In the genomic region with DNA sequence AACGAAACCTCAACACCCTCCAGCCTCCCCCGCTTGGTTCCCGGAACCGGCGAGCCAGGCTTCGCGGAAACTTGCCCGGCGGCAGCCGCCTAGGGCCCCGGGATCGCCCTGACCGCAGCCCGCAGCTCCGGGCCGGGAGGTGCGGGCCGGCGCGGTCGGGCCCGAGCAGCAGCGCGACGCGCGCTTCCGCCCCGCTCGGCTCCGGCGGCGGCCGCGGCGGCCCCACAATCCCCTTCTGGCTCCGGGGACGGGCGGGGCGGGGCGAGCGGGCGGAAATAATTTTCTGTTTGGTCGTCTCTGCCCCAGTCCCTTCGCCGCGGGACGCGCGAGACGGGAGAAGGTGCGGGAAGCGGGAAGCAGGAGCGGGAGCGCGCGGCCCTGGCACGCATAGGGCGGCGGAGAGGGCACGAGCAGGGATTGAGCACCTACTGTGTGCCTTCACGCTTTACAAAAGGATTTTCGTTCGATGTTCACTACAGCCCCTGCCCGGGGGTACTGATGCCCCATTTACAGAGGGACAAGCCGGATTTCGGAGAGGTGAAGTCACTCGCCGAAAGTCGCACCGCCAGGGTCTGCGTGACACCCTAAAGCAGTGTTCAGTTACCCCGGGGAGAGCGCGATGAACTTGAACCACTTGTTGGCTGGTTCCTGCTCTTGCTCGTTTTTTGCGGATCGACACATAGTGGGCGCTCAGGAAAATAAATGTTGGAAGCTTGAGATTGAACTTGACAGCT, we compare ENCODE assay signal across 8 cellular contexts. TPM values are rescaled to one million over a fixed set of nuclear protein-coding genes. Genes with fewer than 3 reads are reported as not detected.
A peak's percentile ranks its signal among the peaks of the same experiment; 100 is the strongest.
DNase-seq lines count a peak whose midpoint lies in the region; ATAC-seq and TF ChIP-seq lines count a peak whose summit lies in the region.

No MANE protein-coding gene starts in this region.

- TF ChIP-seq CTCF in CD14-positive monocyte (IDR thresholded peaks at IDR 0.05) (no peak), Loucy (conservative IDR thresholded peaks at IDR 0.05; ENCODE audit: low read length) (no peak)

- H3K4me1 Mint-ChIP-seq in CD14-positive monocyte, result peaks cover 59% of the 10 kb centered on the region
- H3K4me1 Mint-ChIP-seq in activated naive CD4-positive, alpha-beta T cell treated with anti-CD3 and anti-CD28 coated beads, Interleukin-2, amount 50 U/mL, for 24 hours, result peaks cover 39% of the 10 kb centered on the region

- H4K20me1 ChIP-seq in Loucy (ENCODE audit: insufficient read depth, low read length, poor library complexity, severe bottlenecking), result peaks cover 16% of the 10 kb centered on the region

- H3K36me3 Mint-ChIP-seq in CD14-positive monocyte, result peaks cover 4 to 5% of the 10 kb centered on the region in 2 donors
- peaks cover 6% of the 10 kb centered on the region for H3K36me3 Mint-ChIP-seq in activated naive CD4-positive, alpha-beta T cell treated with anti-CD3 and anti-CD28 coated beads, Interleukin-2, amount 50 U/mL, for 24 hours

- in situ Hi-C loops in SK-MEL-5 (cut with HindIII; ENCODE audit: low pct_unique_long_range_greater_than_20kb, low sequenced_read_pairs), result no loop called here

- H3K4me3 Mint-ChIP-seq in CD14-positive monocyte, result peak overlapping the region; percentile 94 to 98
- peak overlapping the region; percentile 97 for H3K4me3 Mint-ChIP-seq in activated naive CD4-positive, alpha-beta T cell treated with anti-CD3 and anti-CD28 coated beads, Interleukin-2, amount 50 U/mL, for 24 hours

- intact Hi-C loops in CD14-positive monocyte (cut with micrococcal nuclease), result loop anchor here (5.0 to 10.0 kb wide), 2 partner anchors 100 to 162 kb away; no protein-coding TSS in a partner anchor

- H3K4me3 ChIP-seq in Loucy (ENCODE audit: low read length, poor library complexity, severe bottlenecking), result peak overlapping the region; percentile 99

- no peaks in the 10 kb centered on the region for H3K27me3 ChIP-seq in Loucy (ENCODE audit: insufficient read depth, low read length, poor library complexity, severe bottlenecking)

- DNase-seq in CD14-positive monocyte (ENCODE audit: low spot score) (peak; percentile 77), SK-MEL-5 (ENCODE audit: low read depth, low spot score) (peak; percentile 80), globus pallidus (ENCODE audit: low spot score) (peak; percentile 75), nucleus accumbens (lab: John Stamatoyannopoulos, UW) (peak in 53 of 56 donors; percentile 34 to 90 (median 69)), substantia nigra (lab: John Stamatoyannopoulos, UW) (peak in 47 of 49 donors; percentile 26 to 91 (median 68))

- H3K4me1 ChIP-seq in Loucy (ENCODE audit: insufficient read depth, low read length, poor library complexity, severe bottlenecking), result peaks cover 32% of the 10 kb centered on the region

- H3K79me2 ChIP-seq in Loucy (ENCODE audit: insufficient read depth, low read length), result peaks cover 38% of the 10 kb centered on the region

- H3K9me3 Mint-ChIP-seq in CD14-positive monocyte, result peaks cover 0 to 5% (median 0%) of the 10 kb centered on the region in 7 donors
- no peaks in the 10 kb centered on the region for H3K9me3 Mint-ChIP-seq in activated naive CD4-positive, alpha-beta T cell treated with anti-CD3 and anti-CD28 coated beads, Interleukin-2, amount 50 U/mL, for 24 hours

- peak overlapping the region; percentile 83 for H3K27ac ChIP-seq in substantia nigra (ENCODE audit: low read depth, low read length, poor library complexity, severe bottlenecking)

- peak overlapping the region; percentile 92 for H3K4me2 ChIP-seq in Loucy (ENCODE audit: low read depth, low read length, poor library complexity, severe bottlenecking)

- peaks cover 18 to 25% (median 20%) of the 10 kb centered on the region in 3 donors for H3K27me3 Mint-ChIP-seq in CD14-positive monocyte (ENCODE audit: low read depth in 3 of 3)
- H3K27me3 Mint-ChIP-seq in activated naive CD4-positive, alpha-beta T cell treated with anti-CD3 and anti-CD28 coated beads, Interleukin-2, amount 50 U/mL, for 24 hours, result no peaks in the 10 kb centered on the region

- peak overlapping the region; percentile 76 for H2AFZ ChIP-seq in Loucy (ENCODE audit: low read length)

- H3F3A ChIP-seq in Loucy (ENCODE audit: low read depth), result peaks cover 7% of the 10 kb centered on the region

- no peaks in the 10 kb centered on the region for H3K9me2 ChIP-seq in Loucy (replicated peaks; ENCODE audit: low read depth, low read length)

- H3K9ac ChIP-seq in Loucy (ENCODE audit: low read depth, low read length, poor library complexity, severe bottlenecking), result peak overlapping the region; percentile 99

- peak overlapping the region; percentile 97 to 100 (median 100) for H3K27ac Mint-ChIP-seq in CD14-positive monocyte
- peak overlapping the region; percentile 100 for H3K27ac Mint-ChIP-seq in activated naive CD4-positive, alpha-beta T cell treated with anti-CD3 and anti-CD28 coated beads, Interleukin-2, amount 50 U/mL, for 24 hours

- no peaks in the 10 kb centered on the region for H3K9me3 ChIP-seq in Loucy (ENCODE audit: insufficient read depth, low read depth, low read length)

- H3K36me3 ChIP-seq in Loucy (ENCODE audit: insufficient read depth, low read length), result no peaks in the 10 kb centered on the region

- ATAC-seq in GM19452 (IDR thresholded peaks at IDR 0.05; ENCODE audit: unreplicated experiment), result peak; percentile 29

RNA-seq across cellular contexts. Expression of a gene that starts 2.7 kb away (rescaled TPM):
- under 1 TPM; 0.72 to 0.82 TPM for polyA plus RNA-seq in CD14-positive monocyte
- total RNA-seq in SK-MEL-5 (2014; rRNA removed; shearing (Covaris generic)), result 18.7 and 19.1 TPM in 2 replicates
- 29.6 and 43.8 TPM in 2 replicates for polyA plus RNA-seq in SK-MEL-5 (2015; cell fraction: cytosol; rRNA removed)
- 117 TPM in 2 replicates for polyA plus RNA-seq in SK-MEL-5 (2015; cell fraction: nucleus; rRNA removed)

RNA-seq across cellular contexts. Expression of a gene that starts 27.6 kb away (rescaled TPM):
- polyA plus RNA-seq in CD14-positive monocyte, result not detected
- 5.3 TPM in 2 replicates for total RNA-seq in SK-MEL-5 (2014; rRNA removed; shearing (Covaris generic))
- 6.0 and 7.8 TPM in 2 replicates for polyA plus RNA-seq in SK-MEL-5 (2015; cell fraction: cytosol; rRNA removed)
- 1.6 and 1.8 TPM in 2 replicates for polyA plus RNA-seq in SK-MEL-5 (2015; cell fraction: nucleus; rRNA removed)

RNA-seq across cellular contexts. Expression of a gene that starts 27.8 kb away (rescaled TPM):
- polyA plus RNA-seq in CD14-positive monocyte, result 10 to 100 TPM; 53.4 to 61.2 TPM
- 6.0 and 7.1 TPM in 2 replicates for total RNA-seq in SK-MEL-5 (2014; rRNA removed; shearing (Covaris generic))
- 24.0 and 34.6 TPM in 2 replicates for polyA plus RNA-seq in SK-MEL-5 (2015; cell fraction: cytosol; rRNA removed)
- 4.6 and 6.3 TPM in 2 replicates for polyA plus RNA-seq in SK-MEL-5 (2015; cell fraction: nucleus; rRNA removed)

RNA-seq across cellular contexts. Expression of a gene that starts 45.8 kb away (rescaled TPM):
- polyA plus RNA-seq in CD14-positive monocyte, result not detected
- 3.5 and 4.3 TPM in 2 replicates for total RNA-seq in SK-MEL-5 (2014; rRNA removed; shearing (Covaris generic))
- 38.5 and 43.0 TPM in 2 replicates for polyA plus RNA-seq in SK-MEL-5 (2015; cell fraction: cytosol; rRNA removed)
- 37.7 and 48.0 TPM in 2 replicates for polyA plus RNA-seq in SK-MEL-5 (2015; cell fraction: nucleus; rRNA removed)

RNA-seq across cellular contexts. Expression of a gene that starts 50.2 kb away (rescaled TPM):
- 100 to 1,000 TPM; 625 to 689 TPM for polyA plus RNA-seq in CD14-positive monocyte
- 300 and 342 TPM in 2 replicates for total RNA-seq in SK-MEL-5 (2014; rRNA removed; shearing (Covaris generic))
- 235 and 321 TPM in 2 replicates for polyA plus RNA-seq in SK-MEL-5 (2015; cell fraction: cytosol; rRNA removed)
- polyA plus RNA-seq in SK-MEL-5 (2015; cell fraction: nucleus; rRNA removed), result 50.7 and 62.3 TPM in 2 replicates

Comparison
In these comparisons a context has a peak if more than half of its experiments do, and no peak if none do; other contexts are left out.
1. Peak in every context shown above with its lines: DNase-seq, ATAC-seq, H3K4me3 ChIP-seq and H3K27ac ChIP-seq.